8 cellular contexts compared by ENCODE assay signal in the genomic region with DNA sequence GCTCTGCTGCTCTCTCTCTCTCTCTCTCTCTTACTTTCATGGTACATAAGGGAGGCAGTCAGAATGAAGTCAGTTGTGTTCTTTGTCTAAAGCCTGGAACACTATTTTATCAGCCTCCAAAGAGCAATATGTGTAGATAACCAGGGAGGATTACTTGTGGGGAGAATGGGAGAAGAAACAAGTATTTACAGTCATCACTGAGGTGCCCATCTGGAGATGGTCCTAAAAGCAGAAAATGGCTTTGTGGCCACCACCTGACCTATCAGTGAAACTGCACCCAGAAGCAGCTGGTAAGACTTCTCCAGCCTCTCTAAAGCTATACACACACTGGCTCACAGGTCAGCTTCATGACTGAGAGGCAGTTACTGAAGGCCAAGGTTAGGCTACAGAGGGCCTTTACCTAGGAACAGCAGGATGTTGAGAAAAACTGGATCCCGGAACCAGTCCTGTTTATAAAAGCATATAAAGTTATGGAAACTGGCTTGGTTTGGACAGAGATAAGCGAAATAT.
DNase-seq lines count a peak whose midpoint lies in the region; ATAC-seq lines count a peak whose summit lies in the region.

No MANE protein-coding gene starts in this region.

- peak; percentile 90 for ATAC-seq in GM18867 (IDR thresholded peaks at IDR 0.05; ENCODE audit: unreplicated experiment)
- ATAC-seq in HG03064 (IDR thresholded peaks at IDR 0.05; ENCODE audit: low read depth, unreplicated experiment): peak; percentile 81

- DNase-seq in Ammon's horn (ENCODE audit: low spot score): peak; percentile 84
- peak; percentile 47 for DNase-seq in NCI-H82 treated with DMSO at 0.1 percent for 48 hours (lab: John Stamatoyannopoulos, UW; ENCODE audit: unreplicated experiment)
- DNase-seq in dermis blood vessel endothelial cell: peak; percentile 81
- peak; percentile 72 for DNase-seq in midbrain (lab: John Stamatoyannopoulos, UW)
- DNase-seq in activated gamma-delta T cell (lab: John Stamatoyannopoulos, UW): no peak
- DNase-seq in activated CD4-positive, alpha-beta T cell treated with anti-CD3 and anti-CD28 coated beads, Interleukin-2, amount 50 U/mL, for 48 hours: no peak

Comparison
In these comparisons a context has a peak if more than half of its experiments do, and no peak if none do; other contexts are left out.
1. DNase-seq: peak in Ammon's horn (single experiment), NCI-H82 treated with DMSO at 0.1 percent for 48 hours (single experiment), dermis blood vessel endothelial cell (single experiment) and midbrain (single experiment); none in activated gamma-delta T cell (single experiment) and activated CD4-positive, alpha-beta T cell treated with anti-CD3 and anti-CD28 coated beads, Interleukin-2, amount 50 U/mL, for 48 hours (0 of 2).